In the genomic region with DNA sequence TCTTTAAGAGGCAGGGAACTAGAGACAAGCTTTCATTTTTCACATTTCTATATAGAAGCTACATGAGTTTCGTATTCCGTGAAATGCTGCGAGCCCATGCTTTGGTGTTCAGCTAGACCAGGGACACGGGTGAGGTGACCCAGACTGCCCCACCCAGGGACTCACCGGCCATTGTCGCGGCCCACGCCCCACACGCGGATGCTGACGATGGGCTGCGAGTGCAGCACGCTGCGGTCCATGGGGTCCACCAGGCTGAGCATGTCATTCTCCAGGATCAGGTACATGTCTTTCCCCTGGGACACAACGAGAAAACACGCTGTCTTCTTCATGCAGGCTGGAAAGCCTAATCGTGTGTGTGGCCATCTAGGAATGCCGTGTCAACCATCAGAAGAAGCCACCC, we compare ENCODE assay signal across 17 cellular contexts.
DNase-seq lines count a peak whose midpoint lies in the region; ATAC-seq and TF ChIP-seq lines count a peak whose summit lies in the region.
"Had no signal": no experiment of that assay in that cellular context is flagged by ENCODE, and none has a peak within 500 bp of the region (broad histone marks: within the 10 kb centered on the region; RNA-seq: fewer than 3 reads in every experiment).

No MANE protein-coding gene starts in this region.

- H3K4me3 Mint-ChIP-seq in MCF 10A (ENCODE audit: unreplicated experiment) = no peak overlapping the region
- no peak overlapping the region for H3K4me3 Mint-ChIP-seq in naive thymus-derived CD4-positive, alpha-beta T cell
- no peak overlapping the region for H3K4me3 Mint-ChIP-seq in natural killer cell
- H3K4me3 Mint-ChIP-seq: B cell; CD4-positive, alpha-beta T cell; CD8-positive, alpha-beta T cell had no signal

- H3K4me2 ChIP-seq in mammary epithelial cell (ENCODE audit: insufficient read depth, low read depth, low read length) (no peak overlapping the region), neuronal stem cell (ENCODE audit: insufficient read depth, low read length, poor library complexity, severe bottlenecking) (no peak overlapping the region)
- H3K4me2 ChIP-seq: A549 had no signal

- in situ Hi-C loops in mammary epithelial cell (cut with MboI; ENCODE audit: low sequenced_read_pairs in 2 of 2) = no loop called here

- intact Hi-C loops in MCF 10A (cut with micrococcal nuclease) = no loop called here
- intact Hi-C loops in mammary epithelial cell (cut with micrococcal nuclease) = no loop called here
- intact Hi-C loops in naive thymus-derived CD4-positive, alpha-beta T cell (cut with micrococcal nuclease) = loop anchor here in 1 of 2 donors (10.0 kb wide), 1 partner anchor 915 kb away; a partner anchor contains a TSS
- intact Hi-C loops in natural killer cell (cut with micrococcal nuclease) = loop anchor here (10.0 kb wide), 1 partner anchor 835 kb away; a partner anchor contains a TSS

- CTCF ChIA-PET in MCF 10A (lab: Yijun Ruan, JAX) = interaction anchor here (2.0 kb wide), 1 partner anchor 10 kb away, joined by 8 read pairs; no protein-coding TSS in a partner anchor
- CTCF ChIA-PET in mammary epithelial cell (lab: Charles Lee; ENCODE audit: low non-redundant PET) = no interaction called here
- CTCF ChIA-PET in naive thymus-derived CD4-positive, alpha-beta T cell (lab: Charles Lee) = no interaction called here

- H3K4me3 ChIP-seq in mammary epithelial cell (replicated peaks in 1 of 3; ENCODE audit: insufficient read depth in 1 of 3, low read depth in 2 of 3, low read length in 3 of 3) (no peak overlapping the region), neuronal stem cell (ENCODE audit: low read length in 2 of 2) (no peak overlapping the region)
- H3K4me3 ChIP-seq in naive thymus-derived CD4-positive, alpha-beta T cell (ENCODE audit: low read length) = no peak overlapping the region
- H3K4me3 ChIP-seq: A549; BLaER1 treated with 17β-estradiol and CSF1 and Interleukin-3, amounts not matched to agents 10 nM and 100 nM had no signal

- TF ChIP-seq CTCF in MCF 10A (IDR thresholded peaks at IDR 0.05; ENCODE audit: unreplicated experiment) = no peak
- no peak for TF ChIP-seq CTCF in mammary epithelial cell (conservative IDR thresholded peaks at IDR 0.05 in 1 of 2, IDR thresholded peaks at IDR 0.05 in 1 of 2; ENCODE audit: extremely low read depth in 1 of 2, insufficient read depth in 1 of 2, low read depth in 1 of 2, low read length in 2 of 2)
- TF ChIP-seq CTCF in natural killer cell (IDR thresholded peaks at IDR 0.05) = no peak

- H3K27ac Mint-ChIP-seq in MCF 10A (ENCODE audit: low read depth, unreplicated experiment) (peak overlapping the region; percentile 13), natural killer cell (no peak overlapping the region)
- no peak overlapping the region for H3K27ac Mint-ChIP-seq in naive thymus-derived CD4-positive, alpha-beta T cell
- H3K27ac Mint-ChIP-seq: B cell; CD4-positive, alpha-beta T cell; CD8-positive, alpha-beta T cell had no signal

- H2BK15ac ChIP-seq in neuronal stem cell (ENCODE audit: low read length) = no peak overlapping the region

- H3K36me3 ChIP-seq in mammary epithelial cell (ENCODE audit: insufficient read depth, low read length) (peaks cover 24% of the 10 kb centered on the region), neuronal stem cell (replicated peaks in 1 of 2; ENCODE audit: control insufficient read depth in 2 of 2, insufficient read depth in 2 of 2, low read length in 2 of 2) (peaks cover 0 to 3% of the 10 kb centered on the region in 2 donors)
- no peaks in the 10 kb centered on the region for H3K36me3 ChIP-seq in naive thymus-derived CD4-positive, alpha-beta T cell (ENCODE audit: control insufficient read depth in 2 of 3, insufficient read depth in 3 of 3, low read length in 3 of 3)

- H3K4me1 Mint-ChIP-seq in MCF 10A (ENCODE audit: insufficient read depth, unreplicated experiment) = no peaks in the 10 kb centered on the region
- peaks cover 0 to 11% (median 0%) of the 10 kb centered on the region in 7 donors for H3K4me1 Mint-ChIP-seq in naive thymus-derived CD4-positive, alpha-beta T cell
- H3K4me1 Mint-ChIP-seq in natural killer cell = no peaks in the 10 kb centered on the region
- H3K4me1 Mint-ChIP-seq: B cell had no signal

- no peaks in the 10 kb centered on the region for H4K20me1 ChIP-seq in mammary epithelial cell (ENCODE audit: insufficient read depth, low read length)
- H4K20me1 ChIP-seq: BLaER1 treated with 17β-estradiol and CSF1 and Interleukin-3, amounts not matched to agents 10 nM and 100 nM had no signal

- H2BK5ac ChIP-seq in neuronal stem cell (ENCODE audit: low read length) = no peak overlapping the region

- H4K91ac ChIP-seq in neuronal stem cell (ENCODE audit: low read depth, low read length, poor library complexity) = no peak overlapping the region

- H3K27me3 Mint-ChIP-seq in MCF 10A (ENCODE audit: insufficient read depth, unreplicated experiment) (no peaks in the 10 kb centered on the region), natural killer cell (ENCODE audit: low read depth in 2 of 2) (peaks cover 0 to 5% of the 10 kb centered on the region in 2 donors)
- peaks cover 0 to 3% (median 0%) of the 10 kb centered on the region in 5 donors for H3K27me3 Mint-ChIP-seq in naive thymus-derived CD4-positive, alpha-beta T cell
- H3K27me3 Mint-ChIP-seq: B cell; CD4-positive, alpha-beta T cell had no signal

- no peaks in the 10 kb centered on the region for H3K9me3 ChIP-seq in mammary epithelial cell (replicated peaks; ENCODE audit: insufficient read depth, low read length)
- H3K9me3 ChIP-seq in neuronal stem cell (replicated peaks in 1 of 2; ENCODE audit: control insufficient read depth in 2 of 2, insufficient read depth in 1 of 2, low read depth in 1 of 2, low read length in 2 of 2) = no peaks in the 10 kb centered on the region
- no peaks in the 10 kb centered on the region for H3K9me3 ChIP-seq in naive thymus-derived CD4-positive, alpha-beta T cell (ENCODE audit: control insufficient read depth in 2 of 3, low read length in 3 of 3)
- H3K9me3 ChIP-seq: A549, Caco-2 had no signal

- WGBS in mammary epithelial cell (ENCODE audit: low coverage, missing lambda C conversion rate) = over 99% methylated on average over 18 of the region's 18 CpGs
- WGBS in neuronal stem cell (ENCODE audit: extremely low coverage in 2 of 2, insufficient read length in 2 of 2, insufficient replicate concordance in 1 of 2), 2 donors = no CpG with 5 or more reads among the region's 18 CpGs

- no peaks in the 10 kb centered on the region for H3K27me3 ChIP-seq in mammary epithelial cell (ENCODE audit: insufficient read depth, low read length)
- H3K27me3 ChIP-seq in neuronal stem cell (ENCODE audit: control insufficient read depth in 3 of 3, insufficient read depth in 3 of 3, low read depth in 1 of 3, low read length in 3 of 3) = no peaks in the 10 kb centered on the region
- no peaks in the 10 kb centered on the region for H3K27me3 ChIP-seq in naive thymus-derived CD4-positive, alpha-beta T cell (ENCODE audit: control insufficient read depth in 2 of 2, insufficient read depth in 2 of 2, low read length in 2 of 2)
- H3K27me3 ChIP-seq: BLaER1 treated with 17β-estradiol and CSF1 and Interleukin-3, amounts not matched to agents 10 nM and 100 nM had no signal

- H3K23ac ChIP-seq in neuronal stem cell (ENCODE audit: low read depth, low read length, poor library complexity) = peak overlapping the region; percentile 56

- H3K4ac ChIP-seq in neuronal stem cell (ENCODE audit: low read length) = no peak overlapping the region

- H2BK12ac ChIP-seq in neuronal stem cell (ENCODE audit: low read length) = no peak overlapping the region

- DNase-seq in MCF 10A (ENCODE audit: unreplicated experiment) = no peak
- DNase-seq in mammary epithelial cell = no peak
- DNase-seq in neuronal stem cell (ENCODE audit: low spot score) = no peak
- DNase-seq in naive thymus-derived CD4-positive, alpha-beta T cell = no peak
- no peak for DNase-seq in natural killer cell
- DNase-seq: AML-193; Caco-2; Calu3; CD4-positive, alpha-beta T cell; CD8-positive, alpha-beta T cell; DMS79 treated with DMSO at 0.1 percent for 48 hours; GF-D8 had no signal

- no peak overlapping the region for H2AK5ac ChIP-seq in neuronal stem cell (ENCODE audit: low read depth, low read length)

- BruUV-seq in MCF 10A (replicated peaks; lab: Mats Ljungman, UMichigan) (no TSS peak), mammary epithelial cell (replicated peaks; lab: Mats Ljungman, UMichigan) (no TSS peak)

- no peak overlapping the region for H3K18ac ChIP-seq in neuronal stem cell (ENCODE audit: low read length)

- dilution Hi-C loops in mammary epithelial cell (cut with HindIII; ENCODE audit: low sequenced_read_pairs) = no loop called here

- POLR2A ChIA-PET in MCF 10A (lab: Yijun Ruan, JAX) = no interaction called here
- POLR2A ChIA-PET in naive thymus-derived CD4-positive, alpha-beta T cell (lab: Charles Lee) = no interaction called here

- no peak for ATAC-seq in naive thymus-derived CD4-positive, alpha-beta T cell
- no peak for ATAC-seq in natural killer cell
- ATAC-seq: A549; CD8-positive, alpha-beta T cell had no signal

- H3K9me3 Mint-ChIP-seq in MCF 10A (ENCODE audit: unreplicated experiment) (no peaks in the 10 kb centered on the region), natural killer cell (no peaks in the 10 kb centered on the region)
- peaks cover 0 to 1% (median 0%) of the 10 kb centered on the region in 11 donors for H3K9me3 Mint-ChIP-seq in naive thymus-derived CD4-positive, alpha-beta T cell
- H3K9me3 Mint-ChIP-seq: CD4-positive, alpha-beta T cell; CD8-positive, alpha-beta T cell had no signal

- no peak overlapping the region for H3K14ac ChIP-seq in neuronal stem cell (ENCODE audit: low read length)

- no peak overlapping the region for H4K8ac ChIP-seq in neuronal stem cell (ENCODE audit: low read depth, low read length)

- no peaks in the 10 kb centered on the region for H3K79me1 ChIP-seq in neuronal stem cell (ENCODE audit: low read depth, low read length)

- H3K27ac ChIP-seq in mammary epithelial cell (ENCODE audit: insufficient read depth, low read depth, low read length) (no peak overlapping the region), neuronal stem cell (replicated peaks; ENCODE audit: low read length) (no peak overlapping the region)
- no peak overlapping the region for H3K27ac ChIP-seq in naive thymus-derived CD4-positive, alpha-beta T cell (ENCODE audit: low read depth, low read length)
- H3K27ac ChIP-seq: 22Rv1; A549; BLaER1 treated with 17β-estradiol and CSF1 and Interleukin-3, amounts not matched to agents 10 nM and 100 nM; C4-2B had no signal

- H2BK120ac ChIP-seq in neuronal stem cell (ENCODE audit: low read depth, low read length) = no peak overlapping the region

- no peaks in the 10 kb centered on the region for H3K79me2 ChIP-seq in mammary epithelial cell (ENCODE audit: insufficient read depth, low read length)

- H3K36me3 Mint-ChIP-seq in MCF 10A (ENCODE audit: insufficient read depth, unreplicated experiment) (peaks cover 85% of the 10 kb centered on the region), natural killer cell (no peaks in the 10 kb centered on the region)
- H3K36me3 Mint-ChIP-seq in naive thymus-derived CD4-positive, alpha-beta T cell = no peaks in the 10 kb centered on the region
- H3K36me3 Mint-ChIP-seq: CD8-positive, alpha-beta T cell had no signal

- H3K4me1 ChIP-seq in mammary epithelial cell (ENCODE audit: insufficient read depth, low read length) (no peaks in the 10 kb centered on the region), neuronal stem cell (ENCODE audit: control insufficient read depth in 2 of 2, insufficient read depth in 1 of 2, low read depth in 1 of 2, low read length in 2 of 2) (no peaks in the 10 kb centered on the region)
- H3K4me1 ChIP-seq in naive thymus-derived CD4-positive, alpha-beta T cell (ENCODE audit: control insufficient read depth in 2 of 2, insufficient read depth in 2 of 2, low read length in 2 of 2) = no peaks in the 10 kb centered on the region
- H3K4me1 ChIP-seq: A549, Caco-2 had no signal

- H2AFZ ChIP-seq in mammary epithelial cell (ENCODE audit: low read depth, low read length) (no peak overlapping the region), neuronal stem cell (ENCODE audit: low read length) (no peak overlapping the region)

- H3K9ac ChIP-seq in mammary epithelial cell (ENCODE audit: insufficient read depth, low read length) (no peak overlapping the region), neuronal stem cell (ENCODE audit: low read depth, low read length, poor library complexity) (no peak overlapping the region)
- H3K9ac ChIP-seq: BLaER1 treated with 17β-estradiol and CSF1 and Interleukin-3, amounts not matched to agents 10 nM and 100 nM had no signal
